In genomic region chr3:53724566-53724965, GRCh38 we compare ENCODE assay signal across 21 cellular contexts.
"Had no signal": no experiment of that assay in that cellular context is flagged by ENCODE, and none has a peak within 500 bp of the region (broad histone marks: within the 10 kb centered on the region; RNA-seq: fewer than 3 reads in every experiment).

No MANE protein-coding gene starts in this region.

- ATAC-seq: gastroesophageal sphincter, left cardiac atrium, lower lobe of right lung, psoas muscle, right lobe of liver had no signal

- H3K27me3 ChIP-seq: dorsolateral prefrontal cortex, right lobe of liver had no signal

- H3K4me1 Mint-ChIP-seq: immature natural killer cell, memory B cell, naive B cell had no signal

- H3K9me3 ChIP-seq: gastroesophageal sphincter, left ventricle myocardium inferior, lower lobe of right lung, psoas muscle, right lobe of liver, stomach had no signal

- DNase-seq: dorsolateral prefrontal cortex; effector CD8-positive, alpha-beta T cell; immature natural killer cell; left cardiac atrium; left ventricle myocardium inferior; lower lobe of right lung; midbrain; naive B cell; occipital lobe; psoas muscle; retina; right lobe of liver; stimulated activated naive CD4-positive, alpha-beta T cell; stomach; substantia nigra had no signal

- H3K9me3 Mint-ChIP-seq: immature natural killer cell, memory B cell, naive B cell, nephron had no signal

- H3K4me3 Mint-ChIP-seq: immature natural killer cell, memory B cell, naive B cell, nephron, type B pancreatic cell had no signal

- H3K4me1 ChIP-seq: gastroesophageal sphincter, left ventricle myocardium inferior, lower lobe of right lung, psoas muscle, stomach had no signal

- H3K36me3 Mint-ChIP-seq: immature natural killer cell, memory B cell, naive B cell, type B pancreatic cell had no signal

- H3K27ac Mint-ChIP-seq: immature natural killer cell, memory B cell, nephron, type B pancreatic cell had no signal

- H3K27ac ChIP-seq: coronary artery, dorsolateral prefrontal cortex, gastroesophageal sphincter, left ventricle myocardium inferior, lower lobe of right lung, psoas muscle, right lobe of liver, skin epidermis, stomach had no signal

- H3K36me3 ChIP-seq: gastroesophageal sphincter, left ventricle myocardium inferior, stomach had no signal

- H3K4me3 ChIP-seq: coronary artery, dorsolateral prefrontal cortex, gastroesophageal sphincter, left ventricle myocardium inferior, lower lobe of right lung, psoas muscle, right lobe of liver, skin epidermis, stomach had no signal
